ENCODE assay signal across 16 cellular contexts in the genomic region with DNA sequence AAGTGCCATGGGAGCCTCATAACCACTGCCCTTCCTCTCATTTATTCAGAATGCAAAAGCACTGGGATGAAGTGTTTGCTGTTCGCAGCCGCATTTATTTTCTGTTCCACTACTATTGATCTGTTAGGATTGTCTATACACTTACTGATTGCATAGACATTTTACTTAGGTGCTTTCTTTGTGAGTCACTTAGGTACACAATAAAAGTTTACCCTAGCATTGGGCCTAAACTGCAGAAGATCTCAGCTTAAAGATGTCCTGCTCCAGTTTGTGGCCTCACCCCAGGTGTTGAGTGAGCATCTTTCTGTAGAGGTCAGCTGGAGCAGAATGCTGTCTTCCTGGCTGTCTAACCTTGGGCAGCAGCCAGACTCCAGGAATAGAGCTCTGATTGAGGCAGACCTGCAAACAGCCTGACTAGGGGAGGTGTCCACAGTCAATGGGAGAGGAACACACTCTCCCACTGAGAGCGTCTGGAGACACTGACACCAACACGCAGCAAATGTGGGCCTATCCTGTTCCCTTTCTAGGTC. TPM values are rescaled to one million over a fixed set of nuclear protein-coding genes. Genes with fewer than 3 reads are reported as not detected.
A peak's percentile ranks its signal among the peaks of the same experiment; 100 is the strongest.
DNase-seq lines count a peak whose midpoint lies in the region; ATAC-seq and TF ChIP-seq lines count a peak whose summit lies in the region.
"Had no signal": no experiment of that assay in that cellular context is flagged by ENCODE, and none has a peak within 500 bp of the region (broad histone marks: within the 10 kb centered on the region; RNA-seq: fewer than 3 reads in every experiment).

No MANE protein-coding gene starts in this region.

- intact Hi-C loops in right cardiac atrium (cut with DNase I): no loop called here

- H3K27ac Mint-ChIP-seq in WTC11 (no peak overlapping the region), type B pancreatic cell (peak overlapping the region; percentile 34)

- CTCF ChIA-PET in WTC11 (lab: Charles Lee): interaction anchor here (1.5 to 3.1 kb wide), 2 partner anchors 10 to 263 kb away, joined by 3 to 11 read pairs; no protein-coding TSS in a partner anchor

- no peak overlapping the region for H3K4me3 Mint-ChIP-seq in WTC11
- H3K4me3 Mint-ChIP-seq in type B pancreatic cell: no peak overlapping the region

- ATAC-seq in WTC11: no peak
- peak; percentile 46 to 54 for ATAC-seq in right cardiac atrium
- ATAC-seq in GM19324 (IDR thresholded peaks at IDR 0.05; ENCODE audit: low FRiP score, unreplicated experiment): no peak
- ATAC-seq: Panc1 had no signal

- H3K9me3 ChIP-seq in right cardiac atrium (ENCODE audit: control insufficient read depth, low read length): no peaks in the 10 kb centered on the region
- H3K9me3 ChIP-seq: BLaER1 treated with 17β-estradiol and CSF1 and Interleukin-3, amounts not matched to agents 10 nM and 100 nM; HAP-1; SJCRH30 had no signal

- DNase-seq in DMS53 (lab: John Stamatoyannopoulos, UW): peak; percentile 42
- no peak for DNase-seq in DMS53 treated with DMSO at 0.1 percent for 48 hours (lab: John Stamatoyannopoulos, UW; ENCODE audit: unreplicated experiment)
- no peak for DNase-seq in WTC11 (ENCODE audit: low spot score)
- DNase-seq in right cardiac atrium: no peak
- DNase-seq in type B pancreatic cell (ENCODE audit: extremely low spot score, unreplicated experiment): no peak
- no peak for DNase-seq in NCI-H128 (lab: John Stamatoyannopoulos, UW; ENCODE audit: unreplicated experiment)
- DNase-seq in NCI-H1417 (lab: John Stamatoyannopoulos, UW): no peak
- DNase-seq: NCI-H1436, NCI-H2081, NCI-H69, SJCRH30 had no signal

- H3K27me3 ChIP-seq in right cardiac atrium (ENCODE audit: control insufficient read depth, insufficient read depth): no peaks in the 10 kb centered on the region
- H3K27me3 ChIP-seq: BLaER1 treated with 17β-estradiol and CSF1 and Interleukin-3, amounts not matched to agents 10 nM and 100 nM; SJCRH30 had no signal

- no peak overlapping the region for H3K27ac ChIP-seq in right cardiac atrium (ENCODE audit: low read length)
- H3K27ac ChIP-seq: 22Rv1; BLaER1 treated with 17β-estradiol and CSF1 and Interleukin-3, amounts not matched to agents 10 nM and 100 nM; SJCRH30 had no signal

- POLR2A ChIA-PET in WTC11 (lab: Charles Lee): no interaction called here

- no peaks in the 10 kb centered on the region for H3K4me1 ChIP-seq in right cardiac atrium (ENCODE audit: control insufficient read depth, insufficient read depth, low read length)

- no peak overlapping the region for H3K4me3 ChIP-seq in right cardiac atrium (ENCODE audit: low read length)
- H3K4me3 ChIP-seq: BLaER1 treated with 17β-estradiol and CSF1 and Interleukin-3, amounts not matched to agents 10 nM and 100 nM; HAP-1; SJCRH30 had no signal

- H3K9me3 Mint-ChIP-seq in WTC11: no peaks in the 10 kb centered on the region
- no peaks in the 10 kb centered on the region for H3K9me3 Mint-ChIP-seq in type B pancreatic cell

- 80% methylated on average over 4 of the region's 4 CpGs for WGBS in right cardiac atrium

- TF ChIP-seq CTCF in WTC11 (IDR thresholded peaks at IDR 0.05) (no peak), type B pancreatic cell (conservative IDR thresholded peaks at IDR 0.05) (no peak)

- H3K27me3 Mint-ChIP-seq in WTC11 (ENCODE audit: low read depth) (no peaks in the 10 kb centered on the region), type B pancreatic cell (no peaks in the 10 kb centered on the region)

- H3K36me3 Mint-ChIP-seq in WTC11: peaks cover 46% of the 10 kb centered on the region
- peaks cover 34% of the 10 kb centered on the region for H3K36me3 Mint-ChIP-seq in type B pancreatic cell

- peaks cover 23% of the 10 kb centered on the region for H3K4me1 Mint-ChIP-seq in WTC11
- peaks cover 24% of the 10 kb centered on the region for H3K4me1 Mint-ChIP-seq in type B pancreatic cell (ENCODE audit: unreplicated experiment)

TF ChIP-seq in WTC11, 78 proteins besides CTCF, POLR2A, EP300 and RAD21:
- TF ChIP-seq, protein P1, sequence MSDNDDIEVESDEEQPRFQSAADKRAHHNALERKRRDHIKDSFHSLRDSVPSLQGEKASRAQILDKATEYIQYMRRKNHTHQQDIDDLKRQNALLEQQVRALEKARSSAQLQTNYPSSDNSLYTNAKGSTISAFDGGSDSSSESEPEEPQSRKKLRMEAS (CRISPR knock-in tag; IDR thresholded peaks at IDR 0.05): no peak
- peak; percentile 72; the same call in 1 of the 2 replicates for TF ChIP-seq GABPB1 (CRISPR knock-in tag; IDR thresholded peaks at IDR 0.05)

RNA-seq across cellular contexts. Expression of a gene that starts 54.0 kb away (rescaled TPM):
- total RNA-seq in WTC11 (2021) (0.63 to 0.66 TPM in 2 of 3 replicates, not detected in the other), right cardiac atrium (1 to 10 TPM in 2 of 4 donors, under 1 TPM in 1, not detected in 1; 0.82 to 1.1 (median 1.0) TPM), type B pancreatic cell (ENCODE audit: low replicate concordance) (0.46 and 1.1 TPM in 2 replicates)
- polyA plus RNA-seq in right cardiac atrium: 0.36 TPM

Comparison
In these comparisons a context has a peak if more than half of its experiments do, and no peak if none do; other contexts are left out.
1. ATAC-seq: peak in right cardiac atrium (2 of 2); none in WTC11 (single experiment) and GM19324 (single experiment).